8 cellular contexts compared by ENCODE assay signal in genomic region chrX:68710870-68711576, GRCh38.
DNase-seq lines count a peak whose midpoint lies in the region; ATAC-seq, FAIRE-seq and TF ChIP-seq lines count a peak whose summit lies in the region.

No MANE protein-coding gene starts in this region.

- TF ChIP-seq CTCF in GM12872 (IDR thresholded peaks at IDR 0.05; ENCODE audit: insufficient read depth, low read depth, low read length): peak; percentile 48; the same call in 2 of the 3 replicates

- no peaks in the 10 kb centered on the region for H3K27me3 Mint-ChIP-seq in activated naive CD8-positive, alpha-beta T cell treated with anti-CD3 and anti-CD28 coated beads, Interleukin-2, amount 50 U/mL, for 24 hours

- no peaks in the 10 kb centered on the region for H3K9me3 Mint-ChIP-seq in activated naive CD8-positive, alpha-beta T cell treated with anti-CD3 and anti-CD28 coated beads, Interleukin-2, amount 50 U/mL, for 24 hours

- no peaks in the 10 kb centered on the region for H3K4me1 Mint-ChIP-seq in activated naive CD8-positive, alpha-beta T cell treated with anti-CD3 and anti-CD28 coated beads, Interleukin-2, amount 50 U/mL, for 24 hours

- no peak overlapping the region for H3K4me3 Mint-ChIP-seq in activated naive CD8-positive, alpha-beta T cell treated with anti-CD3 and anti-CD28 coated beads, Interleukin-2, amount 50 U/mL, for 24 hours

- DNase-seq in AG08395 (ENCODE audit: low spot score): peak; percentile 67
- peak; percentile 34 for DNase-seq in HTR-8/SVneo (ENCODE audit: insufficient read length, low spot score)
- DNase-seq in activated naive CD8-positive, alpha-beta T cell treated with anti-CD3 and anti-CD28 coated beads, Interleukin-2, amount 50 U/mL, for 24 hours: peak; percentile 14
- peak; percentile 41 for DNase-seq in iris pigment epithelial cell (ENCODE audit: low read depth)
- DNase-seq in midbrain (lab: John Stamatoyannopoulos, UW): no peak

- no peaks in the 10 kb centered on the region for H3K36me3 Mint-ChIP-seq in activated naive CD8-positive, alpha-beta T cell treated with anti-CD3 and anti-CD28 coated beads, Interleukin-2, amount 50 U/mL, for 24 hours (ENCODE audit: low read depth)

- ATAC-seq in activated naive CD8-positive, alpha-beta T cell treated with anti-CD3 and anti-CD28 coated beads, Interleukin-2, amount 50 U/mL, for 24 hours: no peak
- ATAC-seq in HG03439 (IDR thresholded peaks at IDR 0.05; ENCODE audit: unreplicated experiment): no peak
- no peak for ATAC-seq in GM21576 (IDR thresholded peaks at IDR 0.05; ENCODE audit: unreplicated experiment)

- no peak for FAIRE-seq in HTR-8/SVneo (lab: Jason Lieb, UNC)

- no peak overlapping the region for H3K27ac Mint-ChIP-seq in activated naive CD8-positive, alpha-beta T cell treated with anti-CD3 and anti-CD28 coated beads, Interleukin-2, amount 50 U/mL, for 24 hours
